Comparison of ENCODE assay signal across 8 cellular contexts in the genomic region with DNA sequence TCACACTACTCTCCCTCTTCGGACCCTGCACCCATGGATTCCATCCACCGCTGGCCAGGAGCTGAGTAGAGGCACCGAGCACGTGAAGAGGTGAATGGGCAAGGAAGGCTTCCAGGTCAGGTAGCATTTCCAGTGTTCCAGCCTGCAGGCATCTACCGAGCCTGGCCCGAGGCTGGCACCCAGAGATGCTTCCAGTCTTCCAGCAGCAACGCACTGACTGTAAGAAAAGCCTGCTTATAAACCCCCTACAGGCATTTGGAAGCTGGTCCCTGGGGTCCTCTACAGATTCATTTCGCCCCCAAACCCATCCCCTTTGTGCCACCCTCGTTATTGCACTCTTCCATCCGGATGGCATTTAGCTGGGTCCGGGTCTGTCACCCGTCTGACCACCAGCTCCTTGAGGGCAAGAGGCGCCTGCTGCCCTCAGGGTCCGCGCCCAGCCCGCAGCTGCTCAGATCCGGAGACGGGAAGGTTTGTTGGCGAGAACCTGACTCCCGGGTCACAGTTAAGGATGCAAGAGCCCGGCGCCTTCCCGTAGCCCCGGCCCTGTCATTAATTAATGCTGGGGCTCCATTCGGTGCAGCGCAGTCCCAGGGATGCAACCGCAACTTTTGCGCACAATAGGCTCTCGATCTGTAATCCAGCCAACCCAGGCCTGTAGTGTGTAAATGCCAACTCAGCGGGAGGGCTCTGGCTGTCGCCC. TPM values are rescaled to one million over a fixed set of nuclear protein-coding genes. Genes with fewer than 3 reads are reported as not detected.
DNase-seq lines count a peak whose midpoint lies in the region; ATAC-seq, FAIRE-seq and TF ChIP-seq lines count a peak whose summit lies in the region.

No MANE protein-coding gene starts in this region.

- H3K36me3 ChIP-seq in OCI-LY7 (ENCODE audit: insufficient read depth, low read length), result peaks cover 17% of the 10 kb centered on the region
- no peaks in the 10 kb centered on the region for H3K36me3 ChIP-seq in pancreas

- H3K4me3 ChIP-seq in AG10803 (ENCODE audit: low read length) (peak overlapping the region; percentile 98), OCI-LY7 (ENCODE audit: low read depth, low read length, poor library complexity, severe bottlenecking) (peak overlapping the region; percentile 96), epithelial cell of proximal tubule (ENCODE audit: low read depth, low read length) (peak overlapping the region; percentile 98), pancreas (peak overlapping the region; percentile 87 to 100 (median 98))

- H3K9me3 ChIP-seq in OCI-LY7 (ENCODE audit: low read length), result no peaks in the 10 kb centered on the region
- H3K9me3 ChIP-seq in pancreas, result no peaks in the 10 kb centered on the region

- no peak for TF ChIP-seq CTCF in AG10803 (conservative IDR thresholded peaks at IDR 0.05; ENCODE audit: low read length)
- TF ChIP-seq CTCF in OCI-LY7 (conservative IDR thresholded peaks at IDR 0.05; ENCODE audit: low read length), result no peak
- no peak for TF ChIP-seq CTCF in epithelial cell of proximal tubule (conservative IDR thresholded peaks at IDR 0.05; ENCODE audit: low read depth, low read length)
- no peak for TF ChIP-seq CTCF in pancreas (IDR thresholded peaks at IDR 0.05)

- H3K9me2 ChIP-seq in OCI-LY7 (ENCODE audit: insufficient read depth, low read length), result no peaks in the 10 kb centered on the region

- DNase-seq in AG10803 (ENCODE audit: low read depth), result no peak
- DNase-seq in OCI-LY7 (ENCODE audit: low spot score), result no peak
- DNase-seq in epithelial cell of proximal tubule (ENCODE audit: low read depth), result no peak
- peak in 3 of 6 donors; percentile 46 to 62 (median 62) for DNase-seq in pancreas
- no peak for DNase-seq in NCI-H146 (lab: John Stamatoyannopoulos, UW)
- no peak for DNase-seq in stimulated activated CD4-positive, alpha-beta T cell treated with anti-CD3 and anti-CD28 coated beads, Interleukin-4, amount 100 ng/mL, for 24 hours
- DNase-seq in activated CD4-positive, alpha-beta T cell treated with anti-CD3 and anti-CD28 coated beads, Interleukin-2, amount 50 U/mL, for 48 hours, result no peak

- POLR2A ChIA-PET in OCI-LY7 (lab: Charles Lee), result interaction anchor here (1.4 kb wide), 1 partner anchor 50 kb away, joined by 4 read pairs; a partner anchor contains a TSS

- H3K27ac ChIP-seq in OCI-LY7 (ENCODE audit: low read depth, low read length, poor library complexity, severe bottlenecking), result peak overlapping the region; percentile 89
- peak overlapping the region; percentile 85 to 99 (median 98) for H3K27ac ChIP-seq in pancreas

- ATAC-seq in GM21619 (IDR thresholded peaks at IDR 0.05; ENCODE audit: unreplicated experiment), result peak; percentile 14
- ATAC-seq in pancreas, result peak in 2 of 4 donors; percentile 27 to 36

- peaks cover 22% of the 10 kb centered on the region for H3K4me1 ChIP-seq in OCI-LY7 (ENCODE audit: insufficient read depth, low read length, poor library complexity, severe bottlenecking)
- peaks cover 8 to 23% (median 12%) of the 10 kb centered on the region in 3 donors for H3K4me1 ChIP-seq in pancreas

- peaks cover 17% of the 10 kb centered on the region for H4K20me1 ChIP-seq in OCI-LY7 (ENCODE audit: insufficient read depth, low read length)

- BruUV-seq in OCI-LY7 (replicated peaks; lab: Mats Ljungman, UMichigan), result no TSS peak

- intact Hi-C loops in OCI-LY7 (cut with micrococcal nuclease; ENCODE audit: unreplicated experiment) (loop anchor here (1.0 kb wide), 1 partner anchor 50 kb away; a partner anchor contains a TSS), pancreas (cut with DNase I) (no loop called here)

- WGBS in pancreas, 2 donors, result 8% methylated on average over 31 of the region's 31 CpGs

- H3K27me3 ChIP-seq in pancreas, result no peaks in the 10 kb centered on the region

- H3K4me2 ChIP-seq in OCI-LY7 (ENCODE audit: low read length), result peak overlapping the region; percentile 97

- H2AFZ ChIP-seq in OCI-LY7 (ENCODE audit: low read length), result peak overlapping the region; percentile 86

- no peak for FAIRE-seq in pancreas (lab: Jason Lieb, UNC)

- CTCF ChIA-PET in OCI-LY7 (lab: Charles Lee; ENCODE audit: unreplicated experiment), result no interaction called here

- peaks cover 39% of the 10 kb centered on the region for H3K79me2 ChIP-seq in OCI-LY7 (ENCODE audit: insufficient read depth, low read depth, low read length)

RNA-seq across cellular contexts. Expression of a gene that starts 0.6 kb away (rescaled TPM):
- 70.8 and 72.7 TPM in 2 replicates for total RNA-seq in OCI-LY7 (2014; rRNA removed; shearing (Covaris generic))
- total RNA-seq in OCI-LY7 (2022) (83.6 and 89.0 TPM in 2 replicates), epithelial cell of proximal tubule (47.5 and 59.3 TPM in 2 replicates), pancreas (10 to 100 TPM; 35.3 to 51.0 (median 40.1) TPM)
- polyA plus RNA-seq in pancreas, result 100 to 1,000 TPM in 1 of 2 donors, 10 to 100 TPM in 1; 84.7 to 110 TPM

RNA-seq across cellular contexts. Expression of a gene that starts 50.6 kb away (rescaled TPM):
- 171 and 237 TPM in 2 replicates for total RNA-seq in OCI-LY7 (2014; rRNA removed; shearing (Covaris generic))
- total RNA-seq in OCI-LY7 (2022) (274 and 292 TPM in 2 replicates), epithelial cell of proximal tubule (187 and 238 TPM in 2 replicates), pancreas (100 to 1,000 TPM in 3 of 6 donors, 10 to 100 TPM in 3; 79.8 to 139 (median 101) TPM)
- polyA plus RNA-seq in pancreas, result 10 to 100 TPM; 22.2 to 42.1 TPM
